Comparison of ENCODE assay signal across 23 cellular contexts in the genomic region with DNA sequence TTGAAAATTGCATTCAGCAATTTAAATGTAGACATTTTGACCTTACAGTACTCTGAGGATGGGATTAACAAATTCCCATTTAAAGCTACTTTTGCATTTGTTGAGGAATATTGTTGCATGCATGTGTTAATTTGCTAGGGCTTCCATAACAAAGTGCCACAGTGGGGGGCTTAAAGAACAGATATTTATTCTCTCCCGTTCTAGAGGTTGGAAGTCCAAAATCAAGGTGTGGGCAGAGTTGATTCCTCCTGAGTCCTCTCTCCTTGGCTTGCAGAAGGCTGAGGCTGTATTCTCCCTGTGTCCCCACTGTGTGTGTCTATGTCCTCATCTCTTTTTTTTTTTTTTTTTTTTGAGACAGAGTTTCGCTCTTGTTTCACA.
"Had no signal": no experiment of that assay in that cellular context is flagged by ENCODE, and none has a peak within 500 bp of the region (broad histone marks: within the 10 kb centered on the region; RNA-seq: fewer than 3 reads in every experiment).

No MANE protein-coding gene starts in this region.

- H3K9ac ChIP-seq: neural progenitor cell had no signal

- H3K36me3 ChIP-seq: left lung, neural progenitor cell, ovary, sigmoid colon, tibial artery had no signal

- H3K27ac ChIP-seq: left lung, neural progenitor cell, ovary, psoas muscle, sigmoid colon, testis, tibial artery had no signal

- H3K9me3 Mint-ChIP-seq: naive thymus-derived CD4-positive, alpha-beta T cell; nephron; neural progenitor cell; stimulated activated memory B cell treated with anti-CD40 and anti-IgM and Interleukin-4, amounts not matched to agents 10 μg/mL and 1 μg/mL and 100 μg/mL, for 72 hours; type B pancreatic cell had no signal

- H3K4me1 Mint-ChIP-seq: naive thymus-derived CD4-positive, alpha-beta T cell; nephron; stimulated activated memory B cell treated with anti-CD40 and anti-IgM and Interleukin-4, amounts not matched to agents 10 μg/mL and 1 μg/mL and 100 μg/mL, for 72 hours had no signal

- H3K27me3 Mint-ChIP-seq: stimulated activated memory B cell treated with anti-CD40 and anti-IgM and Interleukin-4, amounts not matched to agents 10 μg/mL and 1 μg/mL and 100 μg/mL, for 72 hours; type B pancreatic cell had no signal

- DNase-seq: cortex of kidney; hypothalamus; left cardiac atrium; left lung; mesenchymal stem cell; midbrain; naive thymus-derived CD4-positive, alpha-beta T cell; ovary; posterior cingulate gyrus; psoas muscle; right cardiac atrium; sigmoid colon; stimulated activated CD4-positive, alpha-beta T cell treated with anti-CD3 and anti-CD28 coated beads, Interleukin-2, amount 100 ng/mL, for 24 hours; stimulated activated CD4-positive, alpha-beta T cell treated with anti-CD3 and anti-CD28 coated beads, Interleukin-4, amount 100 ng/mL, for 24 hours; stimulated activated naive CD8-positive, alpha-beta T cell treated with anti-CD3 and anti-CD28 coated beads, Interleukin-15, Interleukin-2, amounts not matched to agents 100 U/mL and 50 U/mL, for 24 hours; substantia nigra; testis; tibial artery had no signal

- FAIRE-seq: frontal cortex had no signal

- H3K27me3 ChIP-seq: left lung, neural progenitor cell, ovary, sigmoid colon, testis, tibial artery had no signal

- H3K4me3 Mint-ChIP-seq: naive thymus-derived CD4-positive, alpha-beta T cell; nephron; neural progenitor cell; stimulated activated memory B cell treated with anti-CD40 and anti-IgM and Interleukin-4, amounts not matched to agents 10 μg/mL and 1 μg/mL and 100 μg/mL, for 72 hours; type B pancreatic cell had no signal

- ATAC-seq: left cardiac atrium; left lung; naive thymus-derived CD4-positive, alpha-beta T cell; psoas muscle; right cardiac atrium; stimulated activated memory B cell treated with anti-CD40 and anti-IgM and Interleukin-4, amounts not matched to agents 10 μg/mL and 1 μg/mL and 100 μg/mL, for 72 hours; stimulated activated naive CD8-positive, alpha-beta T cell treated with anti-CD3 and anti-CD28 coated beads, Interleukin-15, Interleukin-2, amounts not matched to agents 100 U/mL and 50 U/mL, for 24 hours had no signal

- H3K9me3 ChIP-seq: left lung, ovary, psoas muscle, sigmoid colon, testis, tibial artery had no signal

- H3K36me3 Mint-ChIP-seq: naive thymus-derived CD4-positive, alpha-beta T cell; neural progenitor cell; stimulated activated memory B cell treated with anti-CD40 and anti-IgM and Interleukin-4, amounts not matched to agents 10 μg/mL and 1 μg/mL and 100 μg/mL, for 72 hours; type B pancreatic cell had no signal

- H3K27ac Mint-ChIP-seq: naive thymus-derived CD4-positive, alpha-beta T cell; nephron; neural progenitor cell; stimulated activated memory B cell treated with anti-CD40 and anti-IgM and Interleukin-4, amounts not matched to agents 10 μg/mL and 1 μg/mL and 100 μg/mL, for 72 hours; type B pancreatic cell had no signal

- H2AFZ ChIP-seq: neural progenitor cell had no signal

- H3K4me3 ChIP-seq: left lung, neural progenitor cell, ovary, psoas muscle, sigmoid colon, testis, tibial artery had no signal

- H3K4me1 ChIP-seq: left lung, psoas muscle, sigmoid colon, testis, tibial artery had no signal
